ENCODE assay signal across 8 cellular contexts in genomic region chr17:78789663-78790181, GRCh38. TPM values are rescaled to one million over a fixed set of nuclear protein-coding genes. Genes with fewer than 3 reads are reported as not detected.
DNase-seq lines count a peak whose midpoint lies in the region; ATAC-seq, FAIRE-seq and TF ChIP-seq lines count a peak whose summit lies in the region.

No MANE protein-coding gene starts in this region.

- no peak for ATAC-seq in HG03108 (IDR thresholded peaks at IDR 0.05; ENCODE audit: unreplicated experiment)

- H3K27me3 ChIP-seq in prostate gland (replicated peaks; ENCODE audit: insufficient read depth): no peaks in the 10 kb centered on the region

- H3K9me3 Mint-ChIP-seq in activated CD4-positive, alpha-beta T cell treated with anti-CD3 and anti-CD28 coated beads, Interleukin-2, amount 10 ng/mL, durations not matched to agents 24 days and 14 days: no peaks in the 10 kb centered on the region

- H3K27ac ChIP-seq in prostate gland: peak overlapping the region; percentile 45 to 59

- peak overlapping the region; percentile 8 for H3K4me3 Mint-ChIP-seq in activated CD4-positive, alpha-beta T cell treated with anti-CD3 and anti-CD28 coated beads, Interleukin-2, amount 10 ng/mL, durations not matched to agents 24 days and 14 days

- no peak overlapping the region for H3K4me3 ChIP-seq in LNCaP clone FGC (ENCODE audit: low read depth, low read length)
- peak overlapping the region in 1 of 2 donors; percentile 3 for H3K4me3 ChIP-seq in prostate gland

- peaks cover 31% of the 10 kb centered on the region for H3K4me1 Mint-ChIP-seq in activated CD4-positive, alpha-beta T cell treated with anti-CD3 and anti-CD28 coated beads, Interleukin-2, amount 10 ng/mL, durations not matched to agents 24 days and 14 days

- H3K9me3 ChIP-seq in prostate gland: no peaks in the 10 kb centered on the region

- H3K4me1 ChIP-seq in prostate gland (replicated peaks): no peaks in the 10 kb centered on the region

- H3K36me3 ChIP-seq in prostate gland: no peaks in the 10 kb centered on the region

- DNase-seq in LNCaP clone FGC (ENCODE audit: low read depth) (peak; percentile 45), fibroblast of gingiva (ENCODE audit: low read depth) (peak; percentile 57), prostate gland (ENCODE audit: low spot score) (peak; percentile 79), putamen (ENCODE audit: low spot score) (no peak), GM10266 (ENCODE audit: extremely low spot score) (no peak), D721Med (ENCODE audit: insufficient read length, low spot score) (no peak)
- DNase-seq in activated CD4-positive, alpha-beta T cell treated with anti-CD3 and anti-CD28 coated beads, Interleukin-2, amount 10 ng/mL, durations not matched to agents 24 days and 14 days: peak; percentile 77

- H3K27ac Mint-ChIP-seq in activated CD4-positive, alpha-beta T cell treated with anti-CD3 and anti-CD28 coated beads, Interleukin-2, amount 10 ng/mL, durations not matched to agents 24 days and 14 days: peak overlapping the region; percentile 78

- TF ChIP-seq CTCF in LNCaP clone FGC (IDR thresholded peaks at IDR 0.05; ENCODE audit: control insufficient read depth, extremely low read depth, insufficient read depth): no peak
- no peak for TF ChIP-seq CTCF in prostate gland (IDR thresholded peaks at IDR 0.05)
- TF ChIP-seq CTCF in GM10266 (IDR thresholded peaks at IDR 0.05; ENCODE audit: control insufficient read depth, insufficient read depth, low read depth, missing control alignments): no peak
- no peak for TF ChIP-seq CTCF in D721Med (IDR thresholded peaks at IDR 0.05; ENCODE audit: insufficient read depth, missing control alignments)

- H3K27me3 Mint-ChIP-seq in activated CD4-positive, alpha-beta T cell treated with anti-CD3 and anti-CD28 coated beads, Interleukin-2, amount 10 ng/mL, durations not matched to agents 24 days and 14 days: no peaks in the 10 kb centered on the region

- WGBS in prostate gland: 16% methylated on average over 14 of the region's 14 CpGs

- FAIRE-seq in D721Med (lab: Jason Lieb, UNC): no peak

- H3K36me3 Mint-ChIP-seq in activated CD4-positive, alpha-beta T cell treated with anti-CD3 and anti-CD28 coated beads, Interleukin-2, amount 10 ng/mL, durations not matched to agents 24 days and 14 days (ENCODE audit: low read depth): peaks cover 44% of the 10 kb centered on the region

- TF ChIP-seq POLR2A in prostate gland (IDR thresholded peaks at IDR 0.05): no peak

- intact Hi-C loops in activated CD4-positive, alpha-beta T cell treated with anti-CD3 and anti-CD28 coated beads, Interleukin-2, amount 10 ng/mL, durations not matched to agents 24 days and 14 days (cut with micrococcal nuclease): no loop called here
- intact Hi-C loops in prostate gland (cut with DNase I): no loop called here

RNA-seq across cellular contexts. Expression of gene CYTH1, which starts 7.6 kb away (rescaled TPM):
- 126 and 131 TPM in 2 replicates for total RNA-seq in activated CD4-positive, alpha-beta T cell treated with anti-CD3 and anti-CD28 coated beads, Interleukin-2, amount 10 ng/mL, durations not matched to agents 24 days and 14 days
- total RNA-seq in prostate gland: 10 to 100 TPM; 65.2 to 73.9 TPM

RNA-seq across cellular contexts. Expression of gene USP36, which starts 50.9 kb away (rescaled TPM):
- 128 TPM in 2 replicates for total RNA-seq in activated CD4-positive, alpha-beta T cell treated with anti-CD3 and anti-CD28 coated beads, Interleukin-2, amount 10 ng/mL, durations not matched to agents 24 days and 14 days
- 10 to 100 TPM; 31.2 to 66.6 TPM for total RNA-seq in prostate gland

Comparison
In these comparisons a context has a peak if more than half of its experiments do, and no peak if none do; other contexts are left out.
1. DNase-seq: peak in LNCaP clone FGC (single experiment), activated CD4-positive, alpha-beta T cell treated with anti-CD3 and anti-CD28 coated beads, Interleukin-2, amount 10 ng/mL, durations not matched to agents 24 days and 14 days (single experiment), fibroblast of gingiva (single experiment) and prostate gland (single experiment); none in putamen (single experiment), GM10266 (single experiment) and D721Med (single experiment).